ENCODE assay signal across 27 cellular contexts in the genomic region with DNA sequence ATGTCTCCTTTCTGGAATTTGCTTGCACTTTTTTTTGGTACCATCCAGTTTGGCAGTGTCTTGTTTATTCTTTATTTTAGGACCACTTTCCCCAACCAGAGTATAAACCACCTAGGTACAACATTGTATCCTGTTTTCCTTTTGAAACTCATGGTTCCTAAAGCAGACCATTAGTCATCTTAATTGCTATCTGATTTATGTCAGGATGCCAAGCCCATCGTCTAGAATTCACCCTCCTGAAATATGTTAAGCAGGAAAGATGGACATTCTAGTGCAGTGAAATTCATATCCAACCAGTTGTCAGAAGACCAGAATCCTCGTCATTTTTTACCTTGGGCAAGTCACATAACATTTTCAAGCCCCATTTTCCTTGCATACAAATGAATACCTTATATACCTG.
DNase-seq lines count a peak whose midpoint lies in the region; ATAC-seq, FAIRE-seq and TF ChIP-seq lines count a peak whose summit lies in the region.
"Had no signal": no experiment of that assay in that cellular context is flagged by ENCODE, and none has a peak within 500 bp of the region (broad histone marks: within the 10 kb centered on the region; RNA-seq: fewer than 3 reads in every experiment).

No MANE protein-coding gene starts in this region.

- no peak overlapping the region for H2BK5ac ChIP-seq in mesenchymal stem cell (ENCODE audit: low read depth, low read length, poor library complexity, severe bottlenecking)

- H3K9me3 Mint-ChIP-seq in neural progenitor cell: no peaks in the 10 kb centered on the region
- H3K9me3 Mint-ChIP-seq in CD4-positive, alpha-beta T cell: no peaks in the 10 kb centered on the region
- H3K9me3 Mint-ChIP-seq: CD8-positive, alpha-beta T cell had no signal

- no peak overlapping the region for H2BK120ac ChIP-seq in mesenchymal stem cell (ENCODE audit: low read depth, low read length)

- H2AFZ ChIP-seq in neural progenitor cell (replicated peaks) (no peak overlapping the region), mesenchymal stem cell (ENCODE audit: low read depth, low read length) (no peak overlapping the region)

- H3K9ac ChIP-seq in neural progenitor cell (no peak overlapping the region), mesenchymal stem cell (ENCODE audit: low read length) (no peak overlapping the region)
- H3K9ac ChIP-seq: BLaER1 treated with 17β-estradiol and CSF1 and Interleukin-3, amounts not matched to agents 10 nM and 100 nM; KMS-11 had no signal

- no peak for ATAC-seq in CD4-positive, alpha-beta T cell (ENCODE audit: poor library complexity)
- ATAC-seq: CD8-positive, alpha-beta T cell; GM12878 had no signal

- CTCF ChIA-PET in CD4-positive, alpha-beta T cell (lab: Charles Lee): no interaction called here

- H3K9me3 ChIP-seq in neural progenitor cell (ENCODE audit: low read depth) (no peaks in the 10 kb centered on the region), mesenchymal stem cell (ENCODE audit: control insufficient read depth, low read length) (no peaks in the 10 kb centered on the region)
- no peaks in the 10 kb centered on the region for H3K9me3 ChIP-seq in CD4-positive, alpha-beta T cell (ENCODE audit: control insufficient read depth, low read length)
- H3K9me3 ChIP-seq: A549; BLaER1 treated with 17β-estradiol and CSF1 and Interleukin-3, amounts not matched to agents 10 nM and 100 nM; Caco-2 had no signal

- no peak overlapping the region for H3K18ac ChIP-seq in mesenchymal stem cell (ENCODE audit: low read depth in 1 of 2, low read length in 2 of 2)

- DNase-seq in Daoy (ENCODE audit: low read depth) (peak; percentile 51), SK-MEL-5 (ENCODE audit: low read depth, low spot score) (peak; percentile 44), bronchial epithelial cell (ENCODE audit: low read depth) (peak; percentile 62), neural progenitor cell (ENCODE audit: low spot score) (no peak), mesenchymal stem cell (no peak), NCI-H1436 treated with DMSO at 0.1 percent for 48 hours (lab: John Stamatoyannopoulos, UW) (no peak)
- no peak for DNase-seq in CD4-positive, alpha-beta T cell
- DNase-seq: AML-193; Caco-2; CD8-positive, alpha-beta T cell; EL; GDM1; GOT3; HCEC 1CT; NCI-H1048; NCI-H1436; NCI-H187 treated with DMSO at 0.1 percent for 48 hours; NCI-H2107; NCI-H524 treated with DMSO at 0.1 percent for 48 hours; NCI-H82; RPMI8226; SHP77 had no signal

- no peak overlapping the region for H4K8ac ChIP-seq in mesenchymal stem cell (ENCODE audit: low read length)

- intact Hi-C loops in CD4-positive, alpha-beta T cell (cut with DNase I, micrococcal nuclease): no loop called here

- H3K4me1 Mint-ChIP-seq in neural progenitor cell: peaks cover 12% of the 10 kb centered on the region
- H3K4me1 Mint-ChIP-seq in CD4-positive, alpha-beta T cell (ENCODE audit: low read depth): no peaks in the 10 kb centered on the region
- H3K4me1 Mint-ChIP-seq: IgD-negative memory B cell had no signal

- H3K36me3 ChIP-seq in bronchial epithelial cell (ENCODE audit: control insufficient read depth, insufficient read depth, low read length) (no peaks in the 10 kb centered on the region), neural progenitor cell (no peaks in the 10 kb centered on the region), mesenchymal stem cell (ENCODE audit: control insufficient read depth in 1 of 2, insufficient read depth in 2 of 2, low read depth in 1 of 2, low read length in 2 of 2) (no peaks in the 10 kb centered on the region)
- H3K36me3 ChIP-seq: BLaER1 treated with 17β-estradiol and CSF1 and Interleukin-3, amounts not matched to agents 10 nM and 100 nM had no signal

- no peaks in the 10 kb centered on the region for H4K20me1 ChIP-seq in neural progenitor cell (ENCODE audit: low read depth)
- H4K20me1 ChIP-seq: BLaER1 treated with 17β-estradiol and CSF1 and Interleukin-3, amounts not matched to agents 10 nM and 100 nM had no signal

- H3F3A ChIP-seq in neural progenitor cell (ENCODE audit: low read depth): no peaks in the 10 kb centered on the region

- H2BK15ac ChIP-seq in mesenchymal stem cell (ENCODE audit: low read depth, poor library complexity, severe bottlenecking): no peak overlapping the region

- no peaks in the 10 kb centered on the region for H3K27me3 Mint-ChIP-seq in neural progenitor cell (ENCODE audit: insufficient read depth, low read depth)
- peaks cover 37% of the 10 kb centered on the region for H3K27me3 Mint-ChIP-seq in CD4-positive, alpha-beta T cell

- H3K4me1 ChIP-seq in neural progenitor cell: peaks cover 21% of the 10 kb centered on the region
- H3K4me1 ChIP-seq in mesenchymal stem cell (ENCODE audit: control insufficient read depth, insufficient read depth, low read depth, low read length): no peaks in the 10 kb centered on the region
- H3K4me1 ChIP-seq: A549; BLaER1 treated with 17β-estradiol and CSF1 and Interleukin-3, amounts not matched to agents 10 nM and 100 nM; Caco-2 had no signal

- H3K27ac Mint-ChIP-seq in neural progenitor cell: no peak overlapping the region
- H3K27ac Mint-ChIP-seq in CD4-positive, alpha-beta T cell: no peak overlapping the region
- H3K27ac Mint-ChIP-seq: CD8-positive, alpha-beta T cell; IgD-negative memory B cell had no signal

- in situ Hi-C loops in SK-MEL-5 (cut with HindIII; ENCODE audit: low pct_unique_long_range_greater_than_20kb, low sequenced_read_pairs): no loop called here

- no peak overlapping the region for H4K91ac ChIP-seq in mesenchymal stem cell (ENCODE audit: low read length)

- H3K4me2 ChIP-seq in neural progenitor cell (peak overlapping the region; percentile 17), mesenchymal stem cell (ENCODE audit: low read length, poor library complexity, severe bottlenecking) (no peak overlapping the region)
- H3K4me2 ChIP-seq: A549; BLaER1 treated with 17β-estradiol and CSF1 and Interleukin-3, amounts not matched to agents 10 nM and 100 nM; KMS-11 had no signal

- H3K4me3 Mint-ChIP-seq in neural progenitor cell: no peak overlapping the region
- no peak overlapping the region for H3K4me3 Mint-ChIP-seq in CD4-positive, alpha-beta T cell
- H3K4me3 Mint-ChIP-seq: CD8-positive, alpha-beta T cell had no signal

- no peak for FAIRE-seq in bronchial epithelial cell (lab: Jason Lieb, UNC)
- FAIRE-seq: A549, GM12878 had no signal

- TF ChIP-seq CTCF in bronchial epithelial cell (IDR thresholded peaks at IDR 0.05; ENCODE audit: insufficient read depth, low read length, severe bottlenecking) (no peak), neural progenitor cell (IDR thresholded peaks at IDR 0.05) (no peak)
- TF ChIP-seq CTCF in CD4-positive, alpha-beta T cell (IDR thresholded peaks at IDR 0.05): no peak

- H3K4me3 ChIP-seq in bronchial epithelial cell (ENCODE audit: low read depth, low read length) (no peak overlapping the region), neural progenitor cell (no peak overlapping the region), mesenchymal stem cell (ENCODE audit: insufficient read depth in 1 of 2, low read depth in 1 of 2, low read length in 2 of 2) (no peak overlapping the region)
- H3K4me3 ChIP-seq: A549; BLaER1 treated with 17β-estradiol and CSF1 and Interleukin-3, amounts not matched to agents 10 nM and 100 nM; GM12878 had no signal

- no peak overlapping the region for H3K23ac ChIP-seq in mesenchymal stem cell (ENCODE audit: low read length in 2 of 2)

- H3K79me2 ChIP-seq in neural progenitor cell (ENCODE audit: low read depth): no peaks in the 10 kb centered on the region

- H2BK12ac ChIP-seq in mesenchymal stem cell (ENCODE audit: low read length in 2 of 2): no peak overlapping the region

- H2AK5ac ChIP-seq in mesenchymal stem cell (ENCODE audit: low read length, severe bottlenecking): no peak overlapping the region

- no peaks in the 10 kb centered on the region for H3K36me3 Mint-ChIP-seq in neural progenitor cell
- H3K36me3 Mint-ChIP-seq in CD4-positive, alpha-beta T cell (ENCODE audit: low read depth): no peaks in the 10 kb centered on the region
- H3K36me3 Mint-ChIP-seq: CD8-positive, alpha-beta T cell; IgD-negative memory B cell had no signal

- no peaks in the 10 kb centered on the region for H3K27me3 ChIP-seq in bronchial epithelial cell (ENCODE audit: control insufficient read depth, insufficient read depth, low read length)
- H3K27me3 ChIP-seq in neural progenitor cell: no peaks in the 10 kb centered on the region
- peaks cover 5% of the 10 kb centered on the region for H3K27me3 ChIP-seq in CD4-positive, alpha-beta T cell (ENCODE audit: control insufficient read depth, insufficient read depth, low read length)
- H3K27me3 ChIP-seq in mesenchymal stem cell (ENCODE audit: control insufficient read depth in 1 of 2, insufficient read depth in 1 of 2, low read length in 2 of 2): peaks cover 0 to 8% of the 10 kb centered on the region in 2 experiments
- H3K27me3 ChIP-seq: BLaER1 treated with 17β-estradiol and CSF1 and Interleukin-3, amounts not matched to agents 10 nM and 100 nM had no signal

- H3K14ac ChIP-seq in mesenchymal stem cell (ENCODE audit: low read length in 2 of 2): no peak overlapping the region

- H3K4ac ChIP-seq in mesenchymal stem cell (ENCODE audit: low read depth in 1 of 2, low read length in 2 of 2): no peak overlapping the region

- POLR2A ChIA-PET in CD4-positive, alpha-beta T cell (lab: Charles Lee): no interaction called here

- H3K27ac ChIP-seq in neural progenitor cell (no peak overlapping the region), mesenchymal stem cell (ENCODE audit: low read length, poor library complexity, severe bottlenecking) (no peak overlapping the region)
- H3K27ac ChIP-seq in CD4-positive, alpha-beta T cell (ENCODE audit: low read depth, low read length): no peak overlapping the region
- H3K27ac ChIP-seq: A549; BLaER1 treated with 17β-estradiol and CSF1 and Interleukin-3, amounts not matched to agents 10 nM and 100 nM; KMS-11 had no signal

- no peaks in the 10 kb centered on the region for H3K79me1 ChIP-seq in mesenchymal stem cell (replicated peaks; ENCODE audit: low read length, poor library complexity, severe bottlenecking)

- WGBS in mesenchymal stem cell: 43% methylated on average over 2 of the region's 2 CpGs

Comparison
In these comparisons a context has a peak if more than half of its experiments do, and no peak if none do; other contexts are left out.
1. DNase-seq: peak in Daoy (single experiment), SK-MEL-5 (single experiment) and bronchial epithelial cell (single experiment); none in neural progenitor cell (single experiment), CD4-positive, alpha-beta T cell (0 of 10), mesenchymal stem cell (single experiment) and NCI-H1436 treated with DMSO at 0.1 percent for 48 hours (single experiment).